8 cellular contexts compared by ENCODE assay signal in the genomic region with DNA sequence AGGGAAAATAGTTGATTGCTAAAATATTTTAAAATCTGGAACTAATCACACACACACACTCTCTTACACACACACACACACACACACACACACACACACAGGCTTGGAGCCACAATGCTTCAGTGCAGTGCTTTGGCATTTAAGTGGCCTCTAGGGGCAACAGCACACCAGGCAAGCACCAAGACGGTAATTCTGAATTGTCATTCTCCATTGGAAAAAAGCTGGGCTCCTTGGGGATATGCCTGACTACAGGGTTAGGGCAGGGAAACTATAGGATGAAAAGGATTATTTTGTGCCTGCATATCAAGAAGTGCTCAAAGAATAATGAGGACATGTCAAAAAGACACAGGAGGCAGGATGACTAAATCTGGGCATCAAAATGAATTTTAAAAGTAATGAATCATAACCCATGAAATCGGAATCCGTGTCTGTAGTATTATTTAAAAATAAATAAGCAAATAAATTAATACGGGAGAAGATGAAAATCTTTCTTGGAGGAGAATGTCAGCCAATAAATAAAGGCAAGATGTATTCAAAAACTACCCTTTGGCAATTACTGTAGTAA. TPM values are rescaled to one million over a fixed set of nuclear protein-coding genes. Genes with fewer than 3 reads are reported as not detected.
A peak's percentile ranks its signal among the peaks of the same experiment; 100 is the strongest.
DNase-seq lines count a peak whose midpoint lies in the region; ATAC-seq and TF ChIP-seq lines count a peak whose summit lies in the region.

No MANE protein-coding gene starts in this region.

- CTCF ChIA-PET in BJ (lab: Yijun Ruan, JAX), result interaction anchor here (0.6 to 2.1 kb wide), 6 partner anchors 11 to 596 kb away, joined by 3 to 5 read pairs (median 3); no protein-coding TSS in a partner anchor

- H3K27me3 ChIP-seq in BJ (ENCODE audit: control insufficient read depth, insufficient read depth, low read length), result no peaks in the 10 kb centered on the region

- POLR2A ChIA-PET in BJ (lab: Charles Lee), result no interaction called here

- TF ChIP-seq CTCF in BJ (IDR thresholded peaks at IDR 0.05; ENCODE audit: insufficient read depth, low read depth, low read length), result peak; percentile 47
- TF ChIP-seq CTCF in fibroblast of mammary gland (conservative IDR thresholded peaks at IDR 0.05; ENCODE audit: control insufficient read depth, insufficient read depth, low read depth, low read length), result peak; percentile 59

- H3K4me3 ChIP-seq in BJ (ENCODE audit: low read depth, low read length) (no peak overlapping the region), fibroblast of mammary gland (ENCODE audit: control insufficient read depth, low read depth, low read length) (no peak overlapping the region)

- no peak for DNase-seq in BJ (ENCODE audit: low read depth)
- DNase-seq in SHP77 treated with DMSO at 0.1 percent for 48 hours (lab: John Stamatoyannopoulos, UW), result peak; percentile 32
- DNase-seq in fibroblast of mammary gland (ENCODE audit: low read depth), result peak; percentile 76
- DNase-seq in non-pigmented ciliary epithelial cell (ENCODE audit: low read depth), result peak; percentile 8
- no peak for DNase-seq in NCI-H510A treated with DMSO at 0.1 percent for 48 hours (lab: John Stamatoyannopoulos, UW)
- no peak for DNase-seq in T-helper 9 cell

- ATAC-seq in GM18511 (IDR thresholded peaks at IDR 0.05; ENCODE audit: unreplicated experiment) (peak; percentile 21), HG03439 (IDR thresholded peaks at IDR 0.05; ENCODE audit: unreplicated experiment) (peak; percentile 39)

- H3K36me3 ChIP-seq in BJ (ENCODE audit: control insufficient read depth, insufficient read depth, low read length), result peaks cover 10% of the 10 kb centered on the region

RNA-seq across cellular contexts. Expression of a gene that starts 30.4 kb away (rescaled TPM):
- not detected in 2 replicates for polyA plus RNA-seq in BJ (2011; rRNA removed)
- not detected in 2 replicates for polyA minus RNA-seq in BJ (2011; rRNA and poly(A)+ RNA removed)

Comparison
In these comparisons a context has a peak if more than half of its experiments do, and no peak if none do; other contexts are left out.
1. DNase-seq: peak in SHP77 treated with DMSO at 0.1 percent for 48 hours (single experiment), fibroblast of mammary gland (single experiment) and non-pigmented ciliary epithelial cell (single experiment); none in BJ (single experiment), NCI-H510A treated with DMSO at 0.1 percent for 48 hours (single experiment) and T-helper 9 cell (single experiment).